11 cellular contexts compared by ENCODE assay signal in the genomic region with DNA sequence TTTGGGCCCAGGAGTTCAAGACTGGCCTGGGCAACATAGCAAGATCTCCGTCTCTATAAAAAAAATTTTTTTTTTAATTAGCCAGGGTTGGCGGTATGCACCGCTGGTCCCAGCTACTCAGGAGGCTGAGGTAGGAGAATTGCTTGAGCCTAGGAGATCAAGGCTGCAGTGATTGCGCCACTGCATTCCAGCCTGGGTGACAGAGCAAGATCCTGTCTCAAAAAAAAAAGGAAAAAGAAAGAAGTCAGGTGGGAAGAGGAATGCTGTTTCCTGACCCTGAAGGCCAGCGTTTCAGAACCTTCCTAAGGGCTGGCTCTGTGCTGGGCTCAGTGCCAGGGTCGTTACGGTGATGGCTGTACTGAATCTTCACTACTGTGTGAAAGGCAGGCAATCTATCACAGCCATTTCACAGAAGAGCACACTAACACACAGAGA. TPM values are rescaled to one million over a fixed set of nuclear protein-coding genes. Genes with fewer than 3 reads are reported as not detected.
DNase-seq lines count a peak whose midpoint lies in the region; ATAC-seq and TF ChIP-seq lines count a peak whose summit lies in the region.
"Had no signal": no experiment of that assay in that cellular context is flagged by ENCODE, and none has a peak within 500 bp of the region (broad histone marks: within the 10 kb centered on the region; RNA-seq: fewer than 3 reads in every experiment).

No MANE protein-coding gene starts in this region.

- no peak for TF ChIP-seq RAD21 in IMR-90 (IDR thresholded peaks at IDR 0.05; ENCODE audit: low read length)

- dilution Hi-C loops in IMR-90 (cut with HindIII; ENCODE audit: low sequenced_read_pairs, unreplicated experiment): no loop called here

- no peak overlapping the region for H2BK120ac ChIP-seq in IMR-90 (ENCODE audit: low read depth, low read length)

- CTCF ChIA-PET in IMR-90 (lab: Yijun Ruan, JAX): no interaction called here

- intact Hi-C loops in IMR-90 (cut with micrococcal nuclease): no loop called here
- intact Hi-C loops in left lung (cut with DNase I): no loop called here
- intact Hi-C loops in CD14-positive monocyte (cut with micrococcal nuclease): no loop called here

- no peak overlapping the region for H3K4me3 Mint-ChIP-seq in CD14-positive monocyte
- H3K4me3 Mint-ChIP-seq: activated B cell treated with CpG ODN at 0.5 μM for 24 hours, neural progenitor cell had no signal

- peaks cover 7 to 9% (median 8%) of the 10 kb centered on the region in 3 donors for H3K27me3 Mint-ChIP-seq in CD14-positive monocyte (ENCODE audit: low read depth in 3 of 3)

- H3K56ac ChIP-seq in IMR-90 (ENCODE audit: extremely low read depth, insufficient read depth, low read length): no peak overlapping the region

- H3K4me1 ChIP-seq in IMR-90 (ENCODE audit: control insufficient read depth, insufficient read depth, low read length) (no peaks in the 10 kb centered on the region), left lung (no peaks in the 10 kb centered on the region)
- H3K4me1 ChIP-seq: neural progenitor cell had no signal

- no peak overlapping the region for H2BK5ac ChIP-seq in IMR-90 (ENCODE audit: low read depth, low read length, poor library complexity, severe bottlenecking)

- WGBS in IMR-90 (ENCODE audit: extremely low coverage in 2 of 2, insufficient read length in 1 of 2), 2 experiments: 100% methylated on average over 1 of the region's 7 CpGs; no CpG with 5 or more reads in 1 of the 2 experiments

- H4K91ac ChIP-seq in IMR-90 (ENCODE audit: insufficient read depth, low read depth, low read length): no peak overlapping the region

- no peak for TF ChIP-seq POLR2A in IMR-90 (IDR thresholded peaks at IDR 0.05; ENCODE audit: low read depth, low read length)

- H2AFZ ChIP-seq in IMR-90 (replicated peaks; ENCODE audit: low read length, poor library complexity): no peak overlapping the region

- H3K27ac ChIP-seq in IMR-90 (ENCODE audit: insufficient read depth, low read length) (no peak overlapping the region), left lung (no peak overlapping the region)
- H3K27ac ChIP-seq: neural progenitor cell had no signal

- no peaks in the 10 kb centered on the region for H3K79me1 ChIP-seq in IMR-90 (ENCODE audit: low read depth in 1 of 2, low read length in 2 of 2)

- no peak overlapping the region for H2AK5ac ChIP-seq in IMR-90 (ENCODE audit: low read depth, low read length)

- no peak overlapping the region for H3K4ac ChIP-seq in IMR-90 (ENCODE audit: low read depth, low read length)

- no peaks in the 10 kb centered on the region for H3K4me1 Mint-ChIP-seq in CD14-positive monocyte
- H3K4me1 Mint-ChIP-seq: activated B cell treated with CpG ODN at 0.5 μM for 24 hours, neural progenitor cell had no signal

- H3K9me3 Mint-ChIP-seq in CD14-positive monocyte: peaks cover 0 to 10% (median 0%) of the 10 kb centered on the region in 7 donors
- H3K9me3 Mint-ChIP-seq: activated B cell treated with CpG ODN at 0.5 μM for 24 hours, neural progenitor cell had no signal

- H3K9me1 ChIP-seq in IMR-90 (ENCODE audit: insufficient read depth, low read length): no peaks in the 10 kb centered on the region

- ATAC-seq in IMR-90 (ENCODE audit: low read depth) (no peak), left lung (peak; percentile 87), HG03571 (IDR thresholded peaks at IDR 0.05; ENCODE audit: unreplicated experiment) (no peak)

- H3K36me3 Mint-ChIP-seq in CD14-positive monocyte: no peaks in the 10 kb centered on the region
- H3K36me3 Mint-ChIP-seq: neural progenitor cell had no signal

- no peak overlapping the region for H4K5ac ChIP-seq in IMR-90 (ENCODE audit: low read depth, low read length)

- H3K14ac ChIP-seq in IMR-90 (replicated peaks; ENCODE audit: low read depth, low read length): no peak overlapping the region

- H3K18ac ChIP-seq in IMR-90 (ENCODE audit: low read depth, low read length): no peak overlapping the region

- H3K27ac Mint-ChIP-seq in CD14-positive monocyte: no peak overlapping the region
- H3K27ac Mint-ChIP-seq: activated B cell treated with CpG ODN at 0.5 μM for 24 hours had no signal

- no peak for TF ChIP-seq CTCF in IMR-90 (conservative IDR thresholded peaks at IDR 0.05; ENCODE audit: low read depth, low read length)
- no peak for TF ChIP-seq CTCF in left lung (IDR thresholded peaks at IDR 0.05)
- TF ChIP-seq CTCF in CD14-positive monocyte (IDR thresholded peaks at IDR 0.05): no peak

- H3K9me3 ChIP-seq in IMR-90 (ENCODE audit: control insufficient read depth, insufficient read depth, low read length) (no peaks in the 10 kb centered on the region), left lung (no peaks in the 10 kb centered on the region)

- H3K9ac ChIP-seq in IMR-90 (ENCODE audit: low read depth, low read length): no peak overlapping the region
- H3K9ac ChIP-seq: neural progenitor cell had no signal

- no peak overlapping the region for H3K23ac ChIP-seq in IMR-90 (ENCODE audit: low read depth, low read length)

- no peak overlapping the region for H2BK15ac ChIP-seq in IMR-90 (ENCODE audit: low read depth, low read length)

- peak; percentile 9 for DNase-seq in DMS153 (lab: John Stamatoyannopoulos, UW)
- peak; percentile 26 for DNase-seq in IMR-90
- peak; percentile 15 for DNase-seq in astrocyte of the hippocampus (ENCODE audit: low read depth, low spot score)
- DNase-seq in left lung: peak in 1 of 2 donors; percentile 45
- DNase-seq in NCI-H187 (lab: John Stamatoyannopoulos, UW): no peak
- DNase-seq in stimulated activated CD4-positive, alpha-beta T cell treated with anti-CD3 and anti-CD28 coated beads, Interleukin-4, amount 100 ng/mL, for 1 hour: no peak
- DNase-seq in CD14-positive monocyte (ENCODE audit: low spot score): no peak
- DNase-seq: activated B cell treated with CpG ODN at 0.5 μM for 24 hours; stimulated activated CD4-positive, alpha-beta T cell treated with anti-CD3 and anti-CD28 coated beads, Interleukin-1b, Interleukin-23, amount 100 ng/mL, for 48 hours had no signal

- H3K4me3 ChIP-seq in IMR-90 (ENCODE audit: insufficient read depth, low read depth, low read length) (no peak overlapping the region), left lung (no peak overlapping the region)
- H3K4me3 ChIP-seq: neural progenitor cell had no signal

- H4K8ac ChIP-seq in IMR-90 (ENCODE audit: low read depth in 2 of 2, low read length in 2 of 2): no peak overlapping the region

- POLR2A ChIA-PET in IMR-90 (lab: Charles Lee; ENCODE audit: unreplicated experiment): interaction anchor here (0.5 kb wide), 1 partner anchor 1945 kb away, joined by 4 read pairs; no protein-coding TSS in a partner anchor

- H3K27me3 ChIP-seq in IMR-90 (ENCODE audit: control insufficient read depth, insufficient read depth, low read length) (peaks cover 23% of the 10 kb centered on the region), left lung (no peaks in the 10 kb centered on the region)
- H3K27me3 ChIP-seq: neural progenitor cell had no signal

- H4K20me1 ChIP-seq in IMR-90 (ENCODE audit: insufficient read depth, low read length): no peaks in the 10 kb centered on the region

- in situ Hi-C loops in IMR-90 (cut with MboI; ENCODE audit: low sequenced_read_pairs): no loop called here

- no peak overlapping the region for H2BK20ac ChIP-seq in IMR-90 (ENCODE audit: low read depth, low read length)

- no peak overlapping the region for H3K4me2 ChIP-seq in IMR-90 (ENCODE audit: low read depth, low read length)
- H3K4me2 ChIP-seq: neural progenitor cell had no signal

- H3K36me3 ChIP-seq in IMR-90 (ENCODE audit: control insufficient read depth, insufficient read depth, low read length) (no peaks in the 10 kb centered on the region), left lung (no peaks in the 10 kb centered on the region)
- H3K36me3 ChIP-seq: neural progenitor cell had no signal

- H2AK9ac ChIP-seq in IMR-90 (replicated peaks; ENCODE audit: low read depth, low read length, poor library complexity): no peak overlapping the region

- BruUV-seq in IMR-90 (replicated peaks; lab: Mats Ljungman, UMichigan): no TSS peak

TF ChIP-seq in IMR-90, 13 proteins besides CTCF, POLR2A, EP300 and RAD21:
- TF ChIP-seq, protein P1, sequence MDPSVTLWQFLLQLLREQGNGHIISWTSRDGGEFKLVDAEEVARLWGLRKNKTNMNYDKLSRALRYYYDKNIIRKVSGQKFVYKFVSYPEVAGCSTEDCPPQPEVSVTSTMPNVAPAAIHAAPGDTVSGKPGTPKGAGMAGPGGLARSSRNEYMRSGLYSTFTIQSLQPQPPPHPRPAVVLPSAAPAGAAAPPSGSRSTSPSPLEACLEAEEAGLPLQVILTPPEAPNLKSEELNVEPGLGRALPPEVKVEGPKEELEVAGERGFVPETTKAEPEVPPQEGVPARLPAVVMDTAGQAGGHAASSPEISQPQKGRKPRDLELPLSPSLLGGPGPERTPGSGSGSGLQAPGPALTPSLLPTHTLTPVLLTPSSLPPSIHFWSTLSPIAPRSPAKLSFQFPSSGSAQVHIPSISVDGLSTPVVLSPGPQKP (IDR thresholded peaks at IDR 0.05; ENCODE audit: borderline replicate concordance, low read depth, low read length): no peak
- TF ChIP-seq CEBPB (IDR thresholded peaks at IDR 0.05; ENCODE audit: low read depth, low read length): peak; percentile 81

RNA-seq across cellular contexts. Expression of a gene that starts 35.0 kb away (rescaled TPM):
- total RNA-seq in IMR-90 (2012; rRNA removed) (11.7 and 15.1 TPM in 2 replicates), left lung (10 to 100 TPM; 25.3 to 25.4 TPM)
- polyA plus RNA-seq in IMR-90 (2012; rRNA removed) (16.4 and 17.7 TPM in 2 replicates), CD14-positive monocyte (not detected)
- 11.8 and 14.4 TPM in 2 replicates for polyA plus RNA-seq in IMR-90 (2012; cell fraction: cytosol; rRNA removed)
- 12.4 and 13.4 TPM in 2 replicates for polyA plus RNA-seq in IMR-90 (2012; cell fraction: nucleus; rRNA removed; ENCODE audit: low replicate concordance)
- total RNA-seq: activated B cell treated with CpG ODN at 0.5 μM for 24 hours had no signal

Comparison
In these comparisons a context has a peak if more than half of its experiments do, and no peak if none do; other contexts are left out.
1. DNase-seq: peak in DMS153 (single experiment), IMR-90 (single experiment) and astrocyte of the hippocampus (single experiment); none in NCI-H187 (0 of 2), stimulated activated CD4-positive, alpha-beta T cell treated with anti-CD3 and anti-CD28 coated beads, Interleukin-4, amount 100 ng/mL, for 1 hour (single experiment) and CD14-positive monocyte (single experiment).